Comparison of ENCODE assay signal across 9 cellular contexts in genomic region chr1:100354971-100355394, GRCh38. TPM values are rescaled to one million over a fixed set of nuclear protein-coding genes. Genes with fewer than 3 reads are reported as not detected.
DNase-seq lines count a peak whose midpoint lies in the region; ATAC-seq, FAIRE-seq and TF ChIP-seq lines count a peak whose summit lies in the region.
"Had no signal": no experiment of that assay in that cellular context is flagged by ENCODE, and none has a peak within 500 bp of the region (broad histone marks: within the 10 kb centered on the region; RNA-seq: fewer than 3 reads in every experiment).

No MANE protein-coding gene starts in this region.

- TF ChIP-seq POLR2A in A549 (IDR thresholded peaks at IDR 0.05; ENCODE audit: low read length) (no peak), lower leg skin (IDR thresholded peaks at IDR 0.05) (no peak)

- H3K4me2 ChIP-seq in A549 = peak overlapping the region; percentile 98; the same call in 2 of the 3 replicates

- DNase-seq in A549 (ENCODE audit: low read depth in 1 of 2, low spot score in 1 of 2) = no peak
- DNase-seq in HAP-1 (ENCODE audit: low spot score in 2 of 2) = peak; percentile 56 to 66
- DNase-seq in RPMI7951 (ENCODE audit: low read depth) = peak; percentile 29
- DNase-seq in endodermal cell = no peak
- DNase-seq in renal cortical epithelial cell (ENCODE audit: low read depth) = peak; percentile 85
- DNase-seq in stimulated activated CD8-positive, alpha-beta memory T cell treated with anti-CD3 and anti-CD28 coated beads, Interleukin-4, amount 100 ng/mL, for 48 hours = no peak
- no peak for DNase-seq in lower leg skin (ENCODE audit: low spot score in 2 of 2)

- H3K4me1 ChIP-seq in A549 = peaks cover 25% of the 10 kb centered on the region
- H3K4me1 ChIP-seq in HAP-1 = peaks cover 20% of the 10 kb centered on the region
- H3K4me1 ChIP-seq in endodermal cell (ENCODE audit: control insufficient read depth, insufficient read depth, low read length) = no peaks in the 10 kb centered on the region

- POLR2A ChIA-PET in A549 (lab: Yijun Ruan, JAX) = no interaction called here

- H3K9me3 Mint-ChIP-seq in endodermal cell = no peaks in the 10 kb centered on the region

- TF ChIP-seq EP300 in A549 (IDR thresholded peaks at IDR 0.05) = no peak

- no peak for ATAC-seq in A549
- no peak for ATAC-seq in HG03354 (IDR thresholded peaks at IDR 0.05; ENCODE audit: poor library complexity, severe bottlenecking, unreplicated experiment)

- peaks cover 30% of the 10 kb centered on the region for H3K4me1 Mint-ChIP-seq in endodermal cell

- H3K27me3 ChIP-seq in HAP-1 (ENCODE audit: low read depth) (no peaks in the 10 kb centered on the region), endodermal cell (ENCODE audit: control insufficient read depth, insufficient read depth, low read length, poor library complexity, severe bottlenecking) (no peaks in the 10 kb centered on the region)

- in situ Hi-C loops in HAP-1 (cut with MboI; ENCODE audit: low sequenced_read_pairs) = no loop called here

- H3K9ac ChIP-seq in endodermal cell (ENCODE audit: extremely low read depth, low read length, poor library complexity, severe bottlenecking) = no peak overlapping the region

- H3K9me3 ChIP-seq in A549 (no peaks in the 10 kb centered on the region), HAP-1 (no peaks in the 10 kb centered on the region), endodermal cell (ENCODE audit: control insufficient read depth, low read length) (no peaks in the 10 kb centered on the region)

- H3K27ac ChIP-seq in A549 (no peak overlapping the region), endodermal cell (ENCODE audit: low read depth, low read length) (no peak overlapping the region)

- intact Hi-C loops in lower leg skin (cut with DNase I; ENCODE audit: low total_unique reads) = no loop called here

- CTCF ChIA-PET in A549 (lab: Yijun Ruan, JAX) = interaction anchor here (1.5 kb wide), 1 partner anchor 10 kb away, joined by 3 read pairs; no protein-coding TSS in a partner anchor

- H3K4me3 Mint-ChIP-seq in endodermal cell = peak overlapping the region; percentile 98

- WGBS in A549 (ENCODE audit: missing lambda C conversion rate) = 71% methylated on average over 2 of the region's 2 CpGs
- WGBS in endodermal cell (ENCODE audit: insufficient coverage in 1 of 2, insufficient read length in 1 of 2), 2 experiments = 60 to 63% methylated on average over 1 to 2 of the region's 2 CpGs
- WGBS in lower leg skin, 2 donors = 62 to 65% methylated on average over 2 of the region's 2 CpGs

- H3K4me3 ChIP-seq in A549 (no peak overlapping the region), HAP-1 (no peak overlapping the region), endodermal cell (ENCODE audit: low read length) (peak overlapping the region; percentile 98), lower leg skin (ENCODE audit: low read depth, poor library complexity, severe bottlenecking) (no peak overlapping the region)

- FAIRE-seq in A549 (lab: Jason Lieb, UNC) = no peak
- FAIRE-seq: GM18507 had no signal

- no peaks in the 10 kb centered on the region for H3K27me3 Mint-ChIP-seq in endodermal cell (ENCODE audit: insufficient read depth)

- no peak for TF ChIP-seq RAD21 in A549 (conservative IDR thresholded peaks at IDR 0.05 in 1 of 2, IDR thresholded peaks at IDR 0.05 in 1 of 2)

- peaks cover 6% of the 10 kb centered on the region for H3K36me3 Mint-ChIP-seq in endodermal cell (ENCODE audit: low read depth)

- H3K27ac Mint-ChIP-seq in endodermal cell = no peak overlapping the region

- no peaks in the 10 kb centered on the region for H3K36me3 ChIP-seq in HAP-1 (replicated peaks)
- H3K36me3 ChIP-seq in endodermal cell (ENCODE audit: control insufficient read depth, insufficient read depth, low read length) = peaks cover 21% of the 10 kb centered on the region

- no peak for TF ChIP-seq CTCF in A549 (IDR thresholded peaks at IDR 0.05)
- TF ChIP-seq CTCF in endodermal cell (conservative IDR thresholded peaks at IDR 0.05) = no peak
- no peak for TF ChIP-seq CTCF in lower leg skin (IDR thresholded peaks at IDR 0.05)

TF ChIP-seq in A549, 52 proteins besides CTCF, POLR2A, EP300 and RAD21:
- no peak for TF ChIP-seq CBX2 (IDR thresholded peaks at IDR 0.05; ENCODE audit: borderline replicate concordance, low read depth)
- TF ChIP-seq EHF (CRISPR knock-in tag; IDR thresholded peaks at IDR 0.05) = no peak
- no peak for TF ChIP-seq E2F6 (IDR thresholded peaks at IDR 0.05; ENCODE audit: borderline replicate concordance, low read depth)
- TF ChIP-seq ZFP36 (IDR thresholded peaks at IDR 0.05; ENCODE audit: borderline replicate concordance, partially characterized antibody) = no peak
- TF ChIP-seq GATA3 (IDR thresholded peaks at IDR 0.05; ENCODE audit: borderline replicate concordance) = no peak
- no peak for TF ChIP-seq KDM1A (IDR thresholded peaks at IDR 0.05; ENCODE audit: low read depth)
- no peak for TF ChIP-seq EHMT2 (IDR thresholded peaks at IDR 0.05; ENCODE audit: low read depth)
- TF ChIP-seq FOSB (CRISPR knock-in tag; IDR thresholded peaks at IDR 0.05) = no peak
- TF ChIP-seq REST (IDR thresholded peaks at IDR 0.05) = no peak
- no peak for TF ChIP-seq HDAC2 (IDR thresholded peaks at IDR 0.05)
- TF ChIP-seq PHF8 (IDR thresholded peaks at IDR 0.05; ENCODE audit: borderline replicate concordance, low read depth) = no peak
- TF ChIP-seq CEBPB (IDR thresholded peaks at IDR 0.05) = no peak
- TF ChIP-seq HOXB13 (CRISPR knock-in tag; IDR thresholded peaks at IDR 0.05; ENCODE audit: low read depth) = no peak
- no peak for TF ChIP-seq RCOR1 (IDR thresholded peaks at IDR 0.05; ENCODE audit: low read depth, low read length)
- TF ChIP-seq TFCP2L1 (CRISPR knock-in tag; IDR thresholded peaks at IDR 0.05) = no peak
- TF ChIP-seq ELK1 (IDR thresholded peaks at IDR 0.05; ENCODE audit: low read depth, low read length) = no peak
- TF ChIP-seq, protein P1, sequence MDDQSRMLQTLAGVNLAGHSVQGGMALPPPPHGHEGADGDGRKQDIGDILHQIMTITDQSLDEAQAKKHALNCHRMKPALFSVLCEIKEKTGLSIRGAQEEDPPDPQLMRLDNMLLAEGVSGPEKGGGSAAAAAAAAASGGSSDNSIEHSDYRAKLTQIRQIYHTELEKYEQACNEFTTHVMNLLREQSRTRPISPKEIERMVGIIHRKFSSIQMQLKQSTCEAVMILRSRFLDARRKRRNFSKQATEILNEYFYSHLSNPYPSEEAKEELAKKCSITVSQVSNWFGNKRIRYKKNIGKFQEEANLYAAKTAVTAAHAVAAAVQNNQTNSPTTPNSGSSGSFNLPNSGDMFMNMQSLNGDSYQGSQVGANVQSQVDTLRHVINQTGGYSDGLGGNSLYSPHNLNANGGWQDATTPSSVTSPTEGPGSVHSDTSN (IDR thresholded peaks at IDR 0.05) = no peak

RNA-seq across cellular contexts. Expression of gene CDC14A, which starts 2.7 kb away (rescaled TPM):
- 3.3 and 4.1 TPM in 2 replicates for polyA plus RNA-seq in A549 (2011; rRNA removed)
- polyA plus RNA-seq in A549 (2012; cell fraction: cytosol; rRNA removed) = 1.2 and 1.4 TPM in 2 replicates
- 1.5 and 1.6 TPM in 2 replicates for polyA plus RNA-seq in A549 (2012; cell fraction: nucleus; rRNA removed)
- 1.6 to 1.8 TPM (median 1.6 TPM) in 3 replicates for polyA plus RNA-seq in A549 (2017; fragmentation: RNase III; extraction: RNeasy Plus Mini Kit Qiagen cat#74134 plus additional on column Dnase treatment)
- polyA minus RNA-seq in A549 (2011; rRNA and poly(A)+ RNA removed) = 3.2 and 4.2 TPM in 2 replicates
- total RNA-seq in RPMI7951 (2014; rRNA removed; shearing (Covaris generic)) = 5.3 and 5.6 TPM in 2 replicates
- 10 to 100 TPM; 14.5 to 17.6 TPM for total RNA-seq in endodermal cell
- polyA plus RNA-seq in endodermal cell (2013, experiment 1 of 2) = 9.9 TPM
- 10.4 TPM for polyA plus RNA-seq in endodermal cell (2013, experiment 2 of 2)
- total RNA-seq in renal cortical epithelial cell = 6.5 and 9.6 TPM in 2 replicates
- 10 to 100 TPM; 13.5 to 15.4 (median 14.4) TPM for total RNA-seq in lower leg skin

Comparison
In these comparisons a context has a peak if more than half of its experiments do, and no peak if none do; other contexts are left out.
1. DNase-seq: peak in HAP-1 (2 of 2), RPMI7951 (single experiment) and renal cortical epithelial cell (single experiment); none in A549 (0 of 2), endodermal cell (single experiment), stimulated activated CD8-positive, alpha-beta memory T cell treated with anti-CD3 and anti-CD28 coated beads, Interleukin-4, amount 100 ng/mL, for 48 hours (single experiment) and lower leg skin (0 of 2).